ENCODE assay signal across 2 cellular contexts in genomic region chr12:31568498-31568897, GRCh38.
TF ChIP-seq lines count a peak whose summit lies in the region.

No MANE protein-coding gene starts in this region.

TF ChIP-seq in GM12891, 5 proteins besides CTCF, POLR2A, EP300 and RAD21:
- no peak for TF ChIP-seq TAF1 (IDR thresholded peaks at IDR 0.05; ENCODE audit: low read depth, low read length)
- TF ChIP-seq POU2F2 (IDR thresholded peaks at IDR 0.05; ENCODE audit: low read depth, low read length) = no peak
- no peak for TF ChIP-seq PAX5 (IDR thresholded peaks at IDR 0.05; ENCODE audit: insufficient read depth, low read length, severe bottlenecking)
- TF ChIP-seq POLR2AphosphoS5 (IDR thresholded peaks at IDR 0.05; ENCODE audit: low read depth, low read length) = no peak
- no peak for TF ChIP-seq SPI1 (IDR thresholded peaks at IDR 0.05; ENCODE audit: low read depth, low read length)

TF ChIP-seq in H1, 55 proteins besides CTCF, POLR2A, EP300 and RAD21:
- no peak for TF ChIP-seq CBX5 (IDR thresholded peaks at IDR 0.05; ENCODE audit: low read depth, low read length)
- no peak for TF ChIP-seq E2F6 (IDR thresholded peaks at IDR 0.05)
- no peak for TF ChIP-seq POU5F1 (IDR thresholded peaks at IDR 0.05; ENCODE audit: low read depth, low read length)
- TF ChIP-seq EZH2 (IDR thresholded peaks at IDR 0.05; ENCODE audit: low read depth, low read length, severe bottlenecking) = no peak
- no peak for TF ChIP-seq RFX5 (IDR thresholded peaks at IDR 0.05; ENCODE audit: borderline replicate concordance, low read depth, low read length)
